In the genomic region with DNA sequence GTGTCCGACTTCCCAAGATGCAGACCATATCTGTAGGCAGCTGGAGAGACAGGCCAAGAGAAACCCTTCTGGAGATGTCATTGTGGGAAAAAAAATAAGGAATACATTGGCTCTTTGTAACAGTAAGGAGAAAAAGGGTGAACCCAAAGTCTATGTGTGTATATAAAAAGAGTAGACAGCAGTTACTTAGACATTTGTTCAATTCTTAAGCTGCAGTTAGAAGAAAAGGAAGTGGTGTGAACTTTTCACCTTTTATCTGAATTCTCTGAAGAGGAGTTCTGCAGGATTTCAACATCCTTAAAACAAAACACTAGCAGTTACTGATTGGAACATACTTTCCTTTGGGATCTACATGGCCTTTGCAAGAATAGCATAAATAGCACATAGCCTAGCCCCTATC, we compare ENCODE assay signal across 1 cellular context.
TF ChIP-seq lines count a peak whose summit lies in the region.

No MANE protein-coding gene starts in this region.

TF ChIP-seq in K562, 482 proteins besides CTCF, POLR2A, EP300 and RAD21 (continued from another document and continues in another):
- TF ChIP-seq, protein P1, sequence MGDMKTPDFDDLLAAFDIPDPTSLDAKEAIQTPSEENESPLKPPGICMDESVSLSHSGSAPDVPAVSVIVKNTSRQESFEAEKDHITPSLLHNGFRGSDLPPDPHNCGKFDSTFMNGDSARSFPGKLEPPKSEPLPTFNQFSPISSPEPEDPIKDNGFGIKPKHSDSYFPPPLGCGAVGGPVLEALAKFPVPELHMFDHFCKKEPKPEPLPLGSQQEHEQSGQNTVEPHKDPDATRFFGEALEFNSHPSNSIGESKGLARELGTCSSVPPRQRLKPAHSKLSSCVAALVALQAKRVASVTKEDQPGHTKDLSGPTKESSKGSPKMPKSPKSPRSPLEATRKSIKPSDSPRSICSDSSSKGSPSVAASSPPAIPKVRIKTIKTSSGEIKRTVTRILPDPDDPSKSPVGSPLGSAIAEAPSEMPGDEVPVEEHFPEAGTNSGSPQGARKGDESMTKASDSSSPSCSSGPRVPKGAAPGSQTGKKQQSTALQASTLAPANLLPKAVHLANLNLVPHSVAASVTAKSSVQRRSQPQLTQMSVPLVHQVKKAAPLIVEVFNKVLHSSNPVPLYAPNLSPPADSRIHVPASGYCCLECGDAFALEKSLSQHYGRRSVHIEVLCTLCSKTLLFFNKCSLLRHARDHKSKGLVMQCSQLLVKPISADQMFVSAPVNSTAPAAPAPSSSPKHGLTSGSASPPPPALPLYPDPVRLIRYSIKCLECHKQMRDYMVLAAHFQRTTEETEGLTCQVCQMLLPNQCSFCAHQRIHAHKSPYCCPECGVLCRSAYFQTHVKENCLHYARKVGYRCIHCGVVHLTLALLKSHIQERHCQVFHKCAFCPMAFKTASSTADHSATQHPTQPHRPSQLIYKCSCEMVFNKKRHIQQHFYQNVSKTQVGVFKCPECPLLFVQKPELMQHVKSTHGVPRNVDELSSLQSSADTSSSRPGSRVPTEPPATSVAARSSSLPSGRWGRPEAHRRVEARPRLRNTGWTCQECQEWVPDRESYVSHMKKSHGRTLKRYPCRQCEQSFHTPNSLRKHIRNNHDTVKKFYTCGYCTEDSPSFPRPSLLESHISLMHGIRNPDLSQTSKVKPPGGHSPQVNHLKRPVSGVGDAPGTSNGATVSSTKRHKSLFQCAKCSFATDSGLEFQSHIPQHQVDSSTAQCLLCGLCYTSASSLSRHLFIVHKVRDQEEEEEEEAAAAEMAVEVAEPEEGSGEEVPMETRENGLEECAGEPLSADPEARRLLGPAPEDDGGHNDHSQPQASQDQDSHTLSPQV (IDR thresholded peaks at IDR 0.05), result peak; percentile 41
- TF ChIP-seq, protein P2, sequence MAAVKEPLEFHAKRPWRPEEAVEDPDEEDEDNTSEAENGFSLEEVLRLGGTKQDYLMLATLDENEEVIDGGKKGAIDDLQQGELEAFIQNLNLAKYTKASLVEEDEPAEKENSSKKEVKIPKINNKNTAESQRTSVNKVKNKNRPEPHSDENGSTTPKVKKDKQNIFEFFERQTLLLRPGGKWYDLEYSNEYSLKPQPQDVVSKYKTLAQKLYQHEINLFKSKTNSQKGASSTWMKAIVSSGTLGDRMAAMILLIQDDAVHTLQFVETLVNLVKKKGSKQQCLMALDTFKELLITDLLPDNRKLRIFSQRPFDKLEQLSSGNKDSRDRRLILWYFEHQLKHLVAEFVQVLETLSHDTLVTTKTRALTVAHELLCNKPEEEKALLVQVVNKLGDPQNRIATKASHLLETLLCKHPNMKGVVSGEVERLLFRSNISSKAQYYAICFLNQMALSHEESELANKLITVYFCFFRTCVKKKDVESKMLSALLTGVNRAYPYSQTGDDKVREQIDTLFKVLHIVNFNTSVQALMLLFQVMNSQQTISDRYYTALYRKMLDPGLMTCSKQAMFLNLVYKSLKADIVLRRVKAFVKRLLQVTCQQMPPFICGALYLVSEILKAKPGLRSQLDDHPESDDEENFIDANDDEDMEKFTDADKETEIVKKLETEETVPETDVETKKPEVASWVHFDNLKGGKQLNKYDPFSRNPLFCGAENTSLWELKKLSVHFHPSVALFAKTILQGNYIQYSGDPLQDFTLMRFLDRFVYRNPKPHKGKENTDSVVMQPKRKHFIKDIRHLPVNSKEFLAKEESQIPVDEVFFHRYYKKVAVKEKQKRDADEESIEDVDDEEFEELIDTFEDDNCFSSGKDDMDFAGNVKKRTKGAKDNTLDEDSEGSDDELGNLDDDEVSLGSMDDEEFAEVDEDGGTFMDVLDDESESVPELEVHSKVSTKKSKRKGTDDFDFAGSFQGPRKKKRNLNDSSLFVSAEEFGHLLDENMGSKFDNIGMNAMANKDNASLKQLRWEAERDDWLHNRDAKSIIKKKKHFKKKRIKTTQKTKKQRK (IDR thresholded peaks at IDR 0.05; ENCODE audit: borderline replicate concordance, low read depth, low read length), result no peak
- TF ChIP-seq, protein P3, sequence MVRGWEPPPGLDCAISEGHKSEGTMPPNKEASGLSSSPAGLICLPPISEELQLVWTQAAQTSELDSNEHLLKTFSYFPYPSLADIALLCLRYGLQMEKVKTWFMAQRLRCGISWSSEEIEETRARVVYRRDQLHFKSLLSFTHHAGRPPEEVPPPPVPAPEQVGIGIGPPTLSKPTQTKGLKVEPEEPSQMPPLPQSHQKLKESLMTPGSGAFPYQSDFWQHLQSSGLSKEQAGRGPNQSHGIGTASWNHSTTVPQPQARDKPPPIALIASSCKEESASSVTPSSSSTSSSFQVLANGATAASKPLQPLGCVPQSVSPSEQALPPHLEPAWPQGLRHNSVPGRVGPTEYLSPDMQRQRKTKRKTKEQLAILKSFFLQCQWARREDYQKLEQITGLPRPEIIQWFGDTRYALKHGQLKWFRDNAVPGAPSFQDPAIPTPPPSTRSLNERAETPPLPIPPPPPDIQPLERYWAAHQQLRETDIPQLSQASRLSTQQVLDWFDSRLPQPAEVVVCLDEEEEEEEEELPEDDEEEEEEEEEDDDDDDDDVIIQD (CRISPR knock-in tag; IDR thresholded peaks at IDR 0.05), result no peak
- no peak for TF ChIP-seq GABPB1 (CRISPR knock-in tag; IDR thresholded peaks at IDR 0.05)
- no peak for TF ChIP-seq CAMTA2 (CRISPR knock-in tag; conservative IDR thresholded peaks at IDR 0.05)
- TF ChIP-seq HCFC1 (IDR thresholded peaks at IDR 0.05; ENCODE audit: low read depth, low read length), result no peak
- no peak for TF ChIP-seq LARP7 (IDR thresholded peaks at IDR 0.05)
- TF ChIP-seq SETDB1 (IDR thresholded peaks at IDR 0.05; ENCODE audit: low read length), result no peak
- TF ChIP-seq FOSL1 (tag; conservative IDR thresholded peaks at IDR 0.05), result no peak
- TF ChIP-seq MAZ (CRISPR knock-in tag; conservative IDR thresholded peaks at IDR 0.05 in 1 of 2, IDR thresholded peaks at IDR 0.05 in 1 of 2), result peak in 1 of 2 experiments; percentile 28; a peak in 2 of 4 replicates
- peak; percentile 65 for TF ChIP-seq STAT5A (IDR thresholded peaks at IDR 0.05; ENCODE audit: borderline replicate concordance, low read length)
- TF ChIP-seq RNF2 (IDR thresholded peaks at IDR 0.05), result peak; percentile 38; the same call in 1 of the 2 replicates
- TF ChIP-seq, protein P4, sequence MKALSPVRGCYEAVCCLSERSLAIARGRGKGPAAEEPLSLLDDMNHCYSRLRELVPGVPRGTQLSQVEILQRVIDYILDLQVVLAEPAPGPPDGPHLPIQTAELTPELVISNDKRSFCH (CRISPR knock-in tag; IDR thresholded peaks at IDR 0.05), result no peak
- TF ChIP-seq, protein P4 (tag; IDR thresholded peaks at IDR 0.05), result 0 out of 2 replicates have a peak, but pooled peaks have one; percentile 42
- peak; percentile 83 to 93 for TF ChIP-seq RCOR1 (IDR thresholded peaks at IDR 0.05; ENCODE audit: borderline replicate concordance in 1 of 2, low read depth in 2 of 2, low read length in 2 of 2)
- TF ChIP-seq ZNF717 (CRISPR knock-in tag; IDR thresholded peaks at IDR 0.05), result no peak
- TF ChIP-seq ZNF644 (tag; IDR thresholded peaks at IDR 0.05; ENCODE audit: low read depth), result peak; percentile 71
- no peak for TF ChIP-seq YBX1 (IDR thresholded peaks at IDR 0.05)
- TF ChIP-seq KLF6 (CRISPR knock-in tag; IDR thresholded peaks at IDR 0.05; ENCODE audit: borderline replicate concordance), result no peak
- no peak for TF ChIP-seq HMG20A (CRISPR knock-in tag; conservative IDR thresholded peaks at IDR 0.05)
- TF ChIP-seq ZNF766 (CRISPR knock-in tag; conservative IDR thresholded peaks at IDR 0.05), result peak; percentile 70; the same call in 1 of the 2 replicates
- TF ChIP-seq, protein P5, sequence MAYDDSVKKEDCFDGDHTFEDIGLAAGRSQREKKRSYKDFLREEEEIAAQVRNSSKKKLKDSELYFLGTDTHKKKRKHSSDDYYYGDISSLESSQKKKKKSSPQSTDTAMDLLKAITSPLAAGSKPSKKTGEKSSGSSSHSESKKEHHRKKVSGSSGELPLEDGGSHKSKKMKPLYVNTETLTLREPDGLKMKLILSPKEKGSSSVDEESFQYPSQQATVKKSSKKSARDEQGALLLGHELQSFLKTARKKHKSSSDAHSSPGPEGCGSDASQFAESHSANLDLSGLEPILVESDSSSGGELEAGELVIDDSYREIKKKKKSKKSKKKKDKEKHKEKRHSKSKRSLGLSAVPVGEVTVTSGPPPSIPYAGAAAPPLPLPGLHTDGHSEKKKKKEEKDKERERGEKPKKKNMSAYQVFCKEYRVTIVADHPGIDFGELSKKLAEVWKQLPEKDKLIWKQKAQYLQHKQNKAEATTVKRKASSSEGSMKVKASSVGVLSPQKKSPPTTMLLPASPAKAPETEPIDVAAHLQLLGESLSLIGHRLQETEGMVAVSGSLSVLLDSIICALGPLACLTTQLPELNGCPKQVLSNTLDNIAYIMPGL (CRISPR knock-in tag; IDR thresholded peaks at IDR 0.05), result no peak
- TF ChIP-seq TCFL5 (CRISPR knock-in tag; conservative IDR thresholded peaks at IDR 0.05), result no peak
- no peak for TF ChIP-seq ZNF449 (CRISPR knock-in tag; IDR thresholded peaks at IDR 0.05)
- TF ChIP-seq RBM14 (IDR thresholded peaks at IDR 0.05; ENCODE audit: borderline replicate concordance, insufficient read depth, low read depth, low read length), result no peak
- no peak for TF ChIP-seq CEBPG (CRISPR knock-in tag; IDR thresholded peaks at IDR 0.05)
- TF ChIP-seq CEBPG (tag; conservative IDR thresholded peaks at IDR 0.05 in 1 of 2, IDR thresholded peaks at IDR 0.05 in 1 of 2), result peak; percentile 62 to 85; a peak in 3 of 4 replicates
- TF ChIP-seq KDM1A (IDR thresholded peaks at IDR 0.05), result peak; percentile 76 to 82; a peak in 3 of 4 replicates
- no peak for TF ChIP-seq ARID2 (IDR thresholded peaks at IDR 0.05)
- TF ChIP-seq ZNF263 (CRISPR knock-in tag; IDR thresholded peaks at IDR 0.05; ENCODE audit: borderline replicate concordance), result no peak
- TF ChIP-seq KLF13 (tag; IDR thresholded peaks at IDR 0.05; ENCODE audit: borderline replicate concordance, low read depth), result no peak
- TF ChIP-seq, protein P6, sequence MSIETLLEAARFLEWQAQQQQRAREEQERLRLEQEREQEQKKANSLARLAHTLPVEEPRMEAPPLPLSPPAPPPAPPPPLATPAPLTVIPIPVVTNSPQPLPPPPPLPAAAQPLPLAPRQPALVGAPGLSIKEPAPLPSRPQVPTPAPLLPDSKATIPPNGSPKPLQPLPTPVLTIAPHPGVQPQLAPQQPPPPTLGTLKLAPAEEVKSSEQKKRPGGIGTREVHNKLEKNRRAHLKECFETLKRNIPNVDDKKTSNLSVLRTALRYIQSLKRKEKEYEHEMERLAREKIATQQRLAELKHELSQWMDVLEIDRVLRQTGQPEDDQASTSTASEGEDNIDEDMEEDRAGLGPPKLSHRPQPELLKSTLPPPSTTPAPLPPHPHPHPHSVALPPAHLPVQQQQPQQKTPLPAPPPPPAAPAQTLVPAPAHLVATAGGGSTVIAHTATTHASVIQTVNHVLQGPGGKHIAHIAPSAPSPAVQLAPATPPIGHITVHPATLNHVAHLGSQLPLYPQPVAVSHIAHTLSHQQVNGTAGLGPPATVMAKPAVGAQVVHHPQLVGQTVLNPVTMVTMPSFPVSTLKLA (conservative IDR thresholded peaks at IDR 0.05), result 0 out of 4 replicates have a peak, but pooled peaks of 1 of the 2 experiments have one; percentile 14
- TF ChIP-seq, protein P7, sequence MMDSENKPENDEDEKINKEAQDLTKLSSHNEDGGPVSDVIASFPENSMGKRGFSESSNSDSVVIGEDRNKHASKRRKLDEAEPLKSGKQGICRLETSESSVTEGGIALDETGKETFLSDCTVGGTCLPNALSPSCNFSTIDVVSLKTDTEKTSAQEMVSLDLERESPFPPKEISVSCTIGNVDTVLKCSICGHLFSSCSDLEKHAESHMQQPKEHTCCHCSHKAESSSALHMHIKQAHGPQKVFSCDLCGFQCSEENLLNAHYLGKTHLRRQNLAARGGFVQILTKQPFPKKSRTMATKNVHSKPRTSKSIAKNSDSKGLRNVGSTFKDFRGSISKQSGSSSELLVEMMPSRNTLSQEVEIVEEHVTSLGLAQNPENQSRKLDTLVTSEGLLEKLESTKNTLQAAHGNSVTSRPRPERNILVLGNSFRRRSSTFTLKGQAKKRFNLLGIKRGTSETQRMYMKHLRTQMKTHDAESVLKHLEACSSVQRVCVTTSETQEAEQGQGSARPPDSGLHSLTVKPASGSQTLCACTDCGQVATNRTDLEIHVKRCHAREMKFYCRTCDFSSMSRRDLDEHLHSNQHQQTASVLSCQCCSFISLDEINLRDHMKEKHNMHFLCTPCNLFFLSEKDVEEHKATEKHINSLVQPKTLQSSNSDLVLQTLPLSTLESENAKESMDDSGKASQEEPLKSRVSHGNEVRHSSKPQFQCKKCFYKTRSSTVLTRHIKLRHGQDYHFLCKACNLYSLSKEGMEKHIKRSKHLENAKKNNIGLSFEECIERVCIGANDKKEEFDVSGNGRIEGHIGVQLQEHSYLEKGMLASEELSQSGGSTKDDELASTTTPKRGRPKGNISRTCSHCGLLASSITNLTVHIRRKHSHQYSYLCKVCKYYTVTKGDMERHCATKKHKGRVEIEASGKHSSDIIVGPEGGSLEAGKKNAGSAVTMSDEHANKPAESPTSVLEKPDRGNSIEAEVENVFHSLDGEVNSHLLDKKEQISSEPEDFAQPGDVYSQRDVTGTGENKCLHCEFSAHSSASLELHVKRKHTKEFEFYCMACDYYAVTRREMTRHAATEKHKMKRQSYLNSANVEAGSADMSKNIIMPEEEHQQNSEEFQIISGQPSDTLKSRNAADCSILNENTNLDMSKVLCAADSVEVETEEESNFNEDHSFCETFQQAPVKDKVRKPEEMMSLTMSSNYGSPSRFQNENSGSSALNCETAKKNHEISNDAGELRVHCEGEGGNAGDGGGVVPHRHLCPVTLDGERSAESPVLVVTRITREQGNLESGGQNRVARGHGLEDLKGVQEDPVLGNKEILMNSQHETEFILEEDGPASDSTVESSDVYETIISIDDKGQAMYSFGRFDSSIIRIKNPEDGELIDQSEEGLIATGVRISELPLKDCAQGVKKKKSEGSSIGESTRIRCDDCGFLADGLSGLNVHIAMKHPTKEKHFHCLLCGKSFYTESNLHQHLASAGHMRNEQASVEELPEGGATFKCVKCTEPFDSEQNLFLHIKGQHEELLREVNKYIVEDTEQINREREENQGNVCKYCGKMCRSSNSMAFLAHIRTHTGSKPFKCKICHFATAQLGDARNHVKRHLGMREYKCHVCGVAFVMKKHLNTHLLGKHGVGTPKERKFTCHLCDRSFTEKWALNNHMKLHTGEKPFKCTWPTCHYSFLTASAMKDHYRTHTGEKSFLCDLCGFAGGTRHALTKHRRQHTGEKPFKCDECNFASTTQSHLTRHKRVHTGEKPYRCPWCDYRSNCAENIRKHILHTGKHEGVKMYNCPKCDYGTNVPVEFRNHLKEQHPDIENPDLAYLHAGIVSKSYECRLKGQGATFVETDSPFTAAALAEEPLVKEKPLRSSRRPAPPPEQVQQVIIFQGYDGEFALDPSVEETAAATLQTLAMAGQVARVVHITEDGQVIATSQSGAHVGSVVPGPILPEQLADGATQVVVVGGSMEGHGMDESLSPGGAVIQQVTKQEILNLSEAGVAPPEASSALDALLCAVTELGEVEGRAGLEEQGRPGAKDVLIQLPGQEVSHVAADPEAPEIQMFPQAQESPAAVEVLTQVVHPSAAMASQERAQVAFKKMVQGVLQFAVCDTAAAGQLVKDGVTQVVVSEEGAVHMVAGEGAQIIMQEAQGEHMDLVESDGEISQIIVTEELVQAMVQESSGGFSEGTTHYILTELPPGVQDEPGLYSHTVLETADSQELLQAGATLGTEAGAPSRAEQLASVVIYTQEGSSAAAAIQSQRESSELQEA (IDR thresholded peaks at IDR 0.05; ENCODE audit: low read depth), result no peak
